Comparison of ENCODE assay signal across 27 cellular contexts in the genomic region with DNA sequence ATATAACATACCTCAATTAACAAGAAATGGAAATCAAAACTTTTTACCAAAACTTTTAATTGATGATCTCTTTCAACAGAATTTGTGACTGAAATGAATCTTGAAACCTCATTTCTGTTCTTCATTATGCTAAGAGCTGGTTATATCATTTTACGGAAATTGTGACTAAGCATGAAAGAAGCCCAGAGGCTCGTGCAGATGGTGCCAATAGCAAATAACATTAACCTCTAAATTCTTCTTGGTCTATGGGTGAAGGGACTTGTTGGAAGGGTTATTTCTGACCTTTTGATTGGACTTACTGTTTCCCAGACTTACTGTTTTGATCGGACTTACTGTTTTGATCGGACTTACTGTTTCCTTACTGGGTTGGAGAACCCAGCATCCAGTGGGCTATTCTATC.
"Had no signal": no experiment of that assay in that cellular context is flagged by ENCODE, and none has a peak within 500 bp of the region (broad histone marks: within the 10 kb centered on the region; RNA-seq: fewer than 3 reads in every experiment).

No MANE protein-coding gene starts in this region.

- H3K9me3 ChIP-seq: left lung, lower lobe of right lung, neutrophil, tibial nerve, uterus had no signal

- DNase-seq: left colon; left lung; lower lobe of right lung; mammary epithelial cell; mesendoderm; naive B cell; natural killer cell; nephron progenitor cell; occipital lobe; retina; right cardiac atrium; spleen; stimulated activated CD4-positive, alpha-beta T cell treated with anti-CD3 and anti-CD28 coated beads, Interleukin-4, amount 100 ng/mL, for 24 hours; stimulated activated CD8-positive, alpha-beta memory T cell treated with anti-CD3 and anti-CD28 coated beads, Interleukin-4, amount 100 ng/mL, for 48 hours; stimulated activated naive CD4-positive, alpha-beta T cell treated with Interleukin-2 at 50 U/mL for 16 hours; stimulated activated naive CD8-positive, alpha-beta T cell treated with anti-CD3 and anti-CD28 coated beads, Interleukin-15, amount 100 ng/mL, for 72 hours; substantia nigra; uterus had no signal

- H3K9me3 Mint-ChIP-seq: type B pancreatic cell had no signal

- H3K4me1 Mint-ChIP-seq: mesothelial cell of epicardium; naive B cell; natural killer cell; neural progenitor cell; stimulated activated memory B cell treated with anti-CD40 and anti-IgM and Interleukin-4, amounts not matched to agents 10 μg/mL and 1 μg/mL and 100 μg/mL, for 72 hours; stimulated activated naive CD8-positive, alpha-beta T cell treated with anti-CD3 and anti-CD28 coated beads, Interleukin-15, amount 100 ng/mL, for 72 hours had no signal

- H3K36me3 ChIP-seq: left lung, lower lobe of right lung, neural progenitor cell, neutrophil, spleen, tibial nerve, uterus had no signal

- ATAC-seq: left colon; left lung; lower lobe of right lung; natural killer cell; right cardiac atrium; sciatic nerve; stimulated activated memory B cell treated with anti-CD40 and anti-IgM and Interleukin-4, amounts not matched to agents 10 μg/mL and 1 μg/mL and 100 μg/mL, for 72 hours; stimulated activated naive CD8-positive, alpha-beta T cell treated with anti-CD3 and anti-CD28 coated beads, Interleukin-15, amount 100 ng/mL, for 72 hours had no signal

- H3K36me3 Mint-ChIP-seq: mesothelial cell of epicardium; naive B cell; neural progenitor cell; stimulated activated memory B cell treated with anti-CD40 and anti-IgM and Interleukin-4, amounts not matched to agents 10 μg/mL and 1 μg/mL and 100 μg/mL, for 72 hours; type B pancreatic cell had no signal

- H3K27me3 ChIP-seq: left lung, neural progenitor cell, neutrophil, spleen, tibial nerve, uterus had no signal

- H3K4me1 ChIP-seq: left lung, lower lobe of right lung, neural progenitor cell, parathyroid adenoma, spleen, tibial nerve, uterus had no signal

- H3K4me3 Mint-ChIP-seq: mesothelial cell of epicardium; naive B cell; natural killer cell; nephron progenitor cell; neural progenitor cell; stimulated activated memory B cell treated with anti-CD40 and anti-IgM and Interleukin-4, amounts not matched to agents 10 μg/mL and 1 μg/mL and 100 μg/mL, for 72 hours; stimulated activated naive CD8-positive, alpha-beta T cell treated with anti-CD3 and anti-CD28 coated beads, Interleukin-15, amount 100 ng/mL, for 72 hours; type B pancreatic cell had no signal

- H3K27ac ChIP-seq: left lung, lower lobe of right lung, neural progenitor cell, neutrophil, parathyroid adenoma, spleen, tibial nerve, uterus had no signal

- H3K27me3 Mint-ChIP-seq: naive B cell; stimulated activated memory B cell treated with anti-CD40 and anti-IgM and Interleukin-4, amounts not matched to agents 10 μg/mL and 1 μg/mL and 100 μg/mL, for 72 hours; stimulated activated naive CD8-positive, alpha-beta T cell treated with anti-CD3 and anti-CD28 coated beads, Interleukin-15, amount 100 ng/mL, for 72 hours; type B pancreatic cell had no signal

- H3K27ac Mint-ChIP-seq: mesothelial cell of epicardium; naive B cell; natural killer cell; nephron progenitor cell; neural progenitor cell; stimulated activated memory B cell treated with anti-CD40 and anti-IgM and Interleukin-4, amounts not matched to agents 10 μg/mL and 1 μg/mL and 100 μg/mL, for 72 hours; stimulated activated naive CD8-positive, alpha-beta T cell treated with anti-CD3 and anti-CD28 coated beads, Interleukin-15, amount 100 ng/mL, for 72 hours; type B pancreatic cell had no signal

- H3K4me3 ChIP-seq: left lung, lower lobe of right lung, neural progenitor cell, skin epidermis, spleen, tibial nerve, uterus had no signal
